ENCODE assay signal across 1 cellular context in the genomic region with DNA sequence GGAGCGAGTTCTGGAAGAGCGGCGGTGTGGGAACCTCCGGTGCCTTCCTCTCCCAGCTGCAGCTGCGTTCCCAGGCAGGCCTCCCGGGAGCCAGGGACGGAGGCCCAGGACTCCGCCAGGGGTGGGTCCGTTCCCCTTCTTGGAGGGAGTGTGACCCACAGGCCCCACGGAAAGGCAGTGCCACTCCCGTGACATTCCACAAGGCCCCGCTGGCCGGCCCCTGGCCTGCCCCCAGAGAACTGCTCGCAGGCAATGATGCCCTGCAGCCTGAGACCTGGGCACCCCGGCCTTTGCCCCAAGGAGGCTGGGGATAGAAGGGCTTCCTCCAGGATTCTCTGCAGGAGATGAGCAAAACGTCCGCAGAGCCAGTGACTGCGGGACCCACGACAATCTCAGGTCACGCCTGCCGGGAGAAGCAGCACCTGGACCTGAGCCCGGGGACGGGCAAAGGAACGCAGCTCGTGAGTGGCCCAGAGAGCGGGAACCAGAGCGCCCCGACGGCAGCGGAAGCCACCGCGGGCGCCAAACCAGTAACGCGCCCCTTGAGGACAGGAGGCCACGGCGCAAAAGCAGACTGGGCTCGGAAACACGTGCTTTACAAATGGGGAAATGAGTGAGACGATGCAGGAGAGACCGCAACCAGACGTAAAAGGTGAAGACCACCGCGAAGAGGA.
TF ChIP-seq lines count a peak whose summit lies in the region.

No MANE protein-coding gene starts in this region.

TF ChIP-seq in GM23338, 12 proteins besides CTCF, POLR2A, EP300 and RAD21 (continued from another document):
- TF ChIP-seq ZNF462 (CRISPR knock-in tag; IDR thresholded peaks at IDR 0.05) (no peak), STAT1 (IDR thresholded peaks at IDR 0.05; ENCODE audit: unreplicated experiment) (no peak), JUNB (IDR thresholded peaks at IDR 0.05; ENCODE audit: unreplicated experiment) (no peak), ZNF114 (CRISPR knock-in tag; IDR thresholded peaks at IDR 0.05) (no peak), POLR2AphosphoS5 (IDR thresholded peaks at IDR 0.05; ENCODE audit: low read depth) (no peak)
TF ChIP-seq in GM23338: peak in this region for 0.
